ENCODE assay signal across 8 cellular contexts in the genomic region with DNA sequence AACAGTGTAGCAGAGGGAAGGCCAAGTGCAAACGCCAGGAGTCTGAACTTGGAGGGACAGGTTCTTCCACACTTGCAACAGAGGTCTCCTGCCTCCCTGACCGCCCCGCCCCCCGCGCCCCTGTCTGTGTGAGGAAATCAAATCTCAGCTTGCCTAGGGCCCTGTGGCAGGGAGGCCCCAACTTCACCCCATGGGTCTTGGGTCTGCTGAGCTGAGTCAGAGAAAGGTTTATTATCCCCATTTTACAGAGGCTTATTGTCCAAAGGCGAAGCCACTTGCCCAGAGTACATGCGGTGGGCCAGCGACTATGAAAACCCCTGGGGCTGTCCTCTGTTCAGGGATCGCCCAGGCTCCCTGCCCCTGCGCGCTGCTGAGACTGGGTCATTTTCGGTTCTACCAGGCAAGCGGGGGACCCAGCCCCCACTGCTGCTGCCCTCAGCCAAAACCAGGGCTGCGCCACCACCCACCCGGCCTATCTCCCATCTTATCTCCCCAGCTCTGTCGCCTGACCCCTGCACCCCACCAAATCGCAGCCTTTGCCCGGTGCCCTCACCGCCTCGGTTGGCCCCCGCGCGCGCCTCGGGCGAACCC. TPM values are rescaled to one million over a fixed set of nuclear protein-coding genes. Genes with fewer than 3 reads are reported as not detected.
DNase-seq lines count a peak whose midpoint lies in the region; ATAC-seq and TF ChIP-seq lines count a peak whose summit lies in the region.
"Had no signal": no experiment of that assay in that cellular context is flagged by ENCODE, and none has a peak within 500 bp of the region (broad histone marks: within the 10 kb centered on the region; RNA-seq: fewer than 3 reads in every experiment).

No MANE protein-coding gene starts in this region.

- H3K27me3 Mint-ChIP-seq in activated naive CD8-positive, alpha-beta T cell treated with anti-CD3 and anti-CD28 coated beads for 36 hours = no peaks in the 10 kb centered on the region

- ATAC-seq in HG03103 (IDR thresholded peaks at IDR 0.05; ENCODE audit: low read depth, unreplicated experiment) = peak; percentile 5
- no peak for ATAC-seq in GM19467 (IDR thresholded peaks at IDR 0.05; ENCODE audit: unreplicated experiment)

- H3K27me3 ChIP-seq in stomach = peaks cover 0 to 25% (median 0%) of the 10 kb centered on the region in 3 donors

- H3K4me3 ChIP-seq in stomach = peak overlapping the region; percentile 66 to 83 (median 73)
- H3K4me3 ChIP-seq: SJSA1 had no signal

- peaks cover 5% of the 10 kb centered on the region for H3K36me3 Mint-ChIP-seq in activated naive CD8-positive, alpha-beta T cell treated with anti-CD3 and anti-CD28 coated beads for 36 hours

- H3K27ac Mint-ChIP-seq in activated naive CD8-positive, alpha-beta T cell treated with anti-CD3 and anti-CD28 coated beads for 36 hours = no peak overlapping the region

- H3K4me1 ChIP-seq in stomach = peaks cover 13 to 47% (median 41%) of the 10 kb centered on the region in 4 donors
- H3K4me1 ChIP-seq: SJSA1 had no signal

- peak overlapping the region; percentile 51 for H3K4me3 Mint-ChIP-seq in activated naive CD8-positive, alpha-beta T cell treated with anti-CD3 and anti-CD28 coated beads for 36 hours

- H3K36me3 ChIP-seq in stomach = no peaks in the 10 kb centered on the region
- H3K36me3 ChIP-seq: SJSA1 had no signal

- peaks cover 23% of the 10 kb centered on the region for H3K4me1 Mint-ChIP-seq in activated naive CD8-positive, alpha-beta T cell treated with anti-CD3 and anti-CD28 coated beads for 36 hours

- 27 to 35% (median 32%) methylated on average over 24 to 26 of the region's 26 CpGs for WGBS in stomach, 5 donors

- peak overlapping the region; percentile 77 to 86 (median 84) for H3K27ac ChIP-seq in stomach
- H3K27ac ChIP-seq: SJSA1 had no signal

- TF ChIP-seq CTCF in stomach (IDR thresholded peaks at IDR 0.05) = no peak

- intact Hi-C loops in stomach (cut with DNase I; ENCODE audit: low total_unique reads) = no loop called here

- TF ChIP-seq EP300 in stomach (IDR thresholded peaks at IDR 0.05) = no peak

- no peaks in the 10 kb centered on the region for H3K9me3 ChIP-seq in stomach
- H3K9me3 ChIP-seq: SJSA1 had no signal

- no peaks in the 10 kb centered on the region for H3K9me3 Mint-ChIP-seq in activated naive CD8-positive, alpha-beta T cell treated with anti-CD3 and anti-CD28 coated beads for 36 hours

- DNase-seq in activated naive CD8-positive, alpha-beta T cell treated with anti-CD3 and anti-CD28 coated beads for 36 hours = no peak
- peak; percentile 28 for DNase-seq in iPS-NIHi11 (ENCODE audit: low spot score)
- DNase-seq in stomach = peak; percentile 60
- no peak for DNase-seq in NCI-H748 treated with DMSO at 0.1 percent for 48 hours (lab: John Stamatoyannopoulos, UW)
- DNase-seq in iPS-NIHi7 (ENCODE audit: extremely low spot score) = no peak

- no peak for TF ChIP-seq POLR2A in stomach (IDR thresholded peaks at IDR 0.05)

RNA-seq across cellular contexts. Expression of a gene that starts 1.0 kb away (rescaled TPM):
- total RNA-seq in activated naive CD8-positive, alpha-beta T cell treated with anti-CD3 and anti-CD28 coated beads for 36 hours = 10 to 100 TPM; 12.8 to 13.2 TPM
- total RNA-seq in stomach = 100 to 1,000 TPM in 1 of 5 donors, 10 to 100 TPM in 3, 1 to 10 TPM in 1; 1.7 to 124 (median 39.0) TPM
- polyA plus RNA-seq in stomach = 10 to 100 TPM; 23.1 to 44.9 (median 30.4) TPM
- total RNA-seq: SJSA1 had no signal

RNA-seq across cellular contexts. Expression of a gene that starts 58.8 kb away (rescaled TPM):
- not detected for total RNA-seq in activated naive CD8-positive, alpha-beta T cell treated with anti-CD3 and anti-CD28 coated beads for 36 hours
- under 1 TPM in 1 of 5 donors, not detected in 4; 0.55 TPM for total RNA-seq in stomach
- under 1 TPM in 1 of 3 donors, not detected in 2; 0.08 TPM for polyA plus RNA-seq in stomach
- total RNA-seq: SJSA1 had no signal

Comparison
In these comparisons a context has a peak if more than half of its experiments do, and no peak if none do; other contexts are left out.
1. DNase-seq: peak in iPS-NIHi11 (single experiment) and stomach (single experiment); none in activated naive CD8-positive, alpha-beta T cell treated with anti-CD3 and anti-CD28 coated beads for 36 hours (single experiment), NCI-H748 treated with DMSO at 0.1 percent for 48 hours (single experiment) and iPS-NIHi7 (single experiment).